23 cellular contexts compared by ENCODE assay signal in the genomic region with DNA sequence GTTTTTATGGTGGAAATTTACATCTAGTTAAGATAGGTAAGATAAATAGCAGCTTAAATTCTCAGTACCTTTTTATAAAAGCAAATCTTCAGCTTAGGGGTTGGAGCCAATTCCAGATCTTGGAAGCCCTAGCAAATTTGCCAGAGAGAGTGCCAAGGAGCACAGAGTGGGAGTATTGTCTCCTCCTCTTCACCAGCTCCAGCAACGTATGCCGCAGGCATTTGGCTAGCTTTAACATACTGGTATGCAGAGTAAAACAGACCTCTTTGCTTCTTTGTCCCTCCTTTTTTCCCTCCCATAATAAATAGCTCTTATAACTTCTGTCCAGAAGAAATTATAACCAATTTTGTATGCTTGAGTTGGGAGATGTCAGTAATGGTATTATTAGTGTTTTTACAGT.
DNase-seq lines count a peak whose midpoint lies in the region; ATAC-seq and TF ChIP-seq lines count a peak whose summit lies in the region.
"Had no signal": no experiment of that assay in that cellular context is flagged by ENCODE, and none has a peak within 500 bp of the region (broad histone marks: within the 10 kb centered on the region; RNA-seq: fewer than 3 reads in every experiment).

No MANE protein-coding gene starts in this region.

- H3K27me3 ChIP-seq in GM23338 (ENCODE audit: insufficient read depth) (no peaks in the 10 kb centered on the region), dorsolateral prefrontal cortex (no peaks in the 10 kb centered on the region), prostate gland (replicated peaks; ENCODE audit: insufficient read depth) (no peaks in the 10 kb centered on the region), stomach (no peaks in the 10 kb centered on the region)
- H3K27me3 ChIP-seq: adrenal gland, BLaER1, neural progenitor cell, right lobe of liver, tibial nerve had no signal

- H3K4me1 Mint-ChIP-seq in GM23338, result peaks cover 14% of the 10 kb centered on the region

- H3K4me3 ChIP-seq in GM23338 (no peak overlapping the region), dorsolateral prefrontal cortex (peak overlapping the region in 1 of 59 donors; percentile 3), prostate gland (no peak overlapping the region), stomach (no peak overlapping the region)
- H3K4me3 ChIP-seq: adrenal gland, BLaER1, neural progenitor cell, right lobe of liver, tibial nerve had no signal

- no peak overlapping the region for H3K4me3 Mint-ChIP-seq in GM23338
- H3K4me3 Mint-ChIP-seq: activated CD4-positive, alpha-beta memory T cell treated with anti-CD3 and anti-CD28 coated beads, Interleukin-2, amount 10 ng/mL, durations not matched to agents 7 days and 5 days; activated naive CD4-positive, alpha-beta T cell treated with anti-CD3 and anti-CD28 coated beads for 36 hours; immature natural killer cell; neural progenitor cell had no signal

- H4K20me1 ChIP-seq in GM23338 (replicated peaks; ENCODE audit: insufficient read depth), result no peaks in the 10 kb centered on the region
- H4K20me1 ChIP-seq: BLaER1 had no signal

- H3K36me3 ChIP-seq in GM23338 (ENCODE audit: insufficient read depth) (no peaks in the 10 kb centered on the region), prostate gland (no peaks in the 10 kb centered on the region), stomach (no peaks in the 10 kb centered on the region)
- H3K36me3 ChIP-seq: adrenal gland, BLaER1, neural progenitor cell, right lobe of liver, tibial nerve had no signal

- no peak for TF ChIP-seq EP300 in stomach (IDR thresholded peaks at IDR 0.05)

- DNase-seq in GM23338 (ENCODE audit: low spot score), result no peak
- DNase-seq in dorsolateral prefrontal cortex, result peak in 8 of 10 donors; percentile 24 to 70 (median 54)
- DNase-seq in prostate gland (ENCODE audit: low spot score), result peak; percentile 73
- no peak for DNase-seq in germinal center (ENCODE audit: low spot score)
- DNase-seq in stomach, result no peak
- DNase-seq: activated CD4-positive, alpha-beta memory T cell treated with anti-CD3 and anti-CD28 coated beads, Interleukin-2, amount 10 ng/mL, durations not matched to agents 7 days and 5 days; activated CD8-positive, alpha-beta memory T cell treated with anti-CD3 and anti-CD28 coated beads, Interleukin-2, amount 50 U/mL, for 4 hours; activated naive CD4-positive, alpha-beta T cell treated with anti-CD3 and anti-CD28 coated beads for 36 hours; adrenal gland; effector CD8-positive, alpha-beta T cell; immature natural killer cell; mesenchymal stem cell; NCI-H1436 treated with DMSO at 0.1 percent for 48 hours; OCI-M1; right lobe of liver; SK-N-SH had no signal

- no peak for TF ChIP-seq CTCF in GM23338 (conservative IDR thresholded peaks at IDR 0.05; ENCODE audit: low read depth in 2 of 2)
- no peak for TF ChIP-seq CTCF in VCaP (conservative IDR thresholded peaks at IDR 0.05)
- no peak for TF ChIP-seq CTCF in dorsolateral prefrontal cortex (IDR thresholded peaks at IDR 0.05 in 54 of 56, conservative IDR thresholded peaks at IDR 0.05 in 2 of 56; ENCODE audit: low read depth in 1 of 56, partially characterized antibody in 56 of 56)
- no peak for TF ChIP-seq CTCF in prostate gland (IDR thresholded peaks at IDR 0.05)
- TF ChIP-seq CTCF in stomach (IDR thresholded peaks at IDR 0.05), result no peak

- H3K36me3 Mint-ChIP-seq in GM23338 (ENCODE audit: low read depth), result no peaks in the 10 kb centered on the region
- H3K36me3 Mint-ChIP-seq: immature natural killer cell, neural progenitor cell had no signal

- no peaks in the 10 kb centered on the region for H3K79me2 ChIP-seq in GM23338 (replicated peaks; ENCODE audit: insufficient read depth)

- H3K27ac Mint-ChIP-seq in GM23338, result no peak overlapping the region
- H3K27ac Mint-ChIP-seq: activated CD4-positive, alpha-beta memory T cell treated with anti-CD3 and anti-CD28 coated beads, Interleukin-2, amount 10 ng/mL, durations not matched to agents 7 days and 5 days; activated naive CD4-positive, alpha-beta T cell treated with anti-CD3 and anti-CD28 coated beads for 36 hours; immature natural killer cell; neural progenitor cell had no signal

- H3F3A ChIP-seq in GM23338 (replicated peaks; ENCODE audit: low read depth), result no peaks in the 10 kb centered on the region

- 0 out of 2 replicates have a peak overlapping the region, but pooled peaks have one; percentile 0 for H2AFZ ChIP-seq in GM23338
- H2AFZ ChIP-seq: neural progenitor cell had no signal

- peaks cover 3% of the 10 kb centered on the region for H3K27me3 Mint-ChIP-seq in GM23338 (ENCODE audit: insufficient read depth, low read depth, poor library complexity)

- TF ChIP-seq POLR2A in prostate gland (IDR thresholded peaks at IDR 0.05) (no peak), stomach (IDR thresholded peaks at IDR 0.05) (no peak)

- 41% methylated on average over 2 of the region's 2 CpGs for WGBS in prostate gland
- WGBS in stomach, 5 donors, result 29 to 93% (median 41%) methylated on average over 2 of the region's 2 CpGs

- H3K4me2 ChIP-seq in GM23338, result no peak overlapping the region
- H3K4me2 ChIP-seq: BLaER1, neural progenitor cell, SK-N-SH had no signal

- peaks cover 11% of the 10 kb centered on the region; the same call in 1 of the 2 replicates for H3K4me1 ChIP-seq in GM23338 (ENCODE audit: insufficient read depth)
- H3K4me1 ChIP-seq in prostate gland (replicated peaks), result no peaks in the 10 kb centered on the region
- H3K4me1 ChIP-seq in stomach, result peaks cover 0 to 4% (median 0%) of the 10 kb centered on the region in 4 donors
- H3K4me1 ChIP-seq: adrenal gland, BLaER1, right lobe of liver, tibial nerve had no signal

- H3K9me3 ChIP-seq in prostate gland, result no peaks in the 10 kb centered on the region
- H3K9me3 ChIP-seq in stomach, result no peaks in the 10 kb centered on the region
- H3K9me3 ChIP-seq: adrenal gland, BLaER1, right lobe of liver, SK-N-SH, tibial nerve had no signal

- H3K9me2 ChIP-seq in GM23338 (ENCODE audit: insufficient read depth), result no peaks in the 10 kb centered on the region
- H3K9me2 ChIP-seq: SK-N-SH had no signal

- H3K27ac ChIP-seq in GM23338 (ENCODE audit: low read depth) (no peak overlapping the region), VCaP (peak overlapping the region; percentile 54), dorsolateral prefrontal cortex (peak overlapping the region in 25 of 59 donors; percentile 1 to 75 (median 47)), prostate gland (peak overlapping the region; percentile 3 to 24), stomach (no peak overlapping the region)
- H3K27ac ChIP-seq: adrenal gland, BLaER1, epithelial cell of prostate, neural progenitor cell, right lobe of liver, tibial nerve had no signal

- ATAC-seq in GM23338 (peak; percentile 37; the same call in 1 of the 3 replicates), GM21723 (IDR thresholded peaks at IDR 0.05; ENCODE audit: unreplicated experiment) (no peak)
- ATAC-seq: HepG2 had no signal

- intact Hi-C loops in dorsolateral prefrontal cortex (cut with DNase I) (loop anchor here (5.0 to 10.0 kb wide), 3 partner anchors 77 to 140 kb away; a partner anchor contains a TSS), prostate gland (cut with DNase I) (no loop called here), stomach (cut with DNase I; ENCODE audit: low total_unique reads) (no loop called here)

- no peaks in the 10 kb centered on the region for H3K9me3 Mint-ChIP-seq in GM23338
- H3K9me3 Mint-ChIP-seq: activated CD4-positive, alpha-beta memory T cell treated with anti-CD3 and anti-CD28 coated beads, Interleukin-2, amount 10 ng/mL, durations not matched to agents 7 days and 5 days; activated naive CD4-positive, alpha-beta T cell treated with anti-CD3 and anti-CD28 coated beads for 36 hours; immature natural killer cell; neural progenitor cell had no signal

TF ChIP-seq in GM23338, 12 proteins besides CTCF, POLR2A, EP300 and RAD21 (continues in another document):
- TF ChIP-seq ZNF114 (CRISPR knock-in tag; IDR thresholded peaks at IDR 0.05) (no peak), EZH2 (IDR thresholded peaks at IDR 0.05; ENCODE audit: low read depth, unreplicated experiment) (no peak), EZH2phosphoT487 (IDR thresholded peaks at IDR 0.05; ENCODE audit: unreplicated experiment) (no peak), STAT1 (IDR thresholded peaks at IDR 0.05; ENCODE audit: unreplicated experiment) (no peak)
- TF ChIP-seq, protein P1, sequence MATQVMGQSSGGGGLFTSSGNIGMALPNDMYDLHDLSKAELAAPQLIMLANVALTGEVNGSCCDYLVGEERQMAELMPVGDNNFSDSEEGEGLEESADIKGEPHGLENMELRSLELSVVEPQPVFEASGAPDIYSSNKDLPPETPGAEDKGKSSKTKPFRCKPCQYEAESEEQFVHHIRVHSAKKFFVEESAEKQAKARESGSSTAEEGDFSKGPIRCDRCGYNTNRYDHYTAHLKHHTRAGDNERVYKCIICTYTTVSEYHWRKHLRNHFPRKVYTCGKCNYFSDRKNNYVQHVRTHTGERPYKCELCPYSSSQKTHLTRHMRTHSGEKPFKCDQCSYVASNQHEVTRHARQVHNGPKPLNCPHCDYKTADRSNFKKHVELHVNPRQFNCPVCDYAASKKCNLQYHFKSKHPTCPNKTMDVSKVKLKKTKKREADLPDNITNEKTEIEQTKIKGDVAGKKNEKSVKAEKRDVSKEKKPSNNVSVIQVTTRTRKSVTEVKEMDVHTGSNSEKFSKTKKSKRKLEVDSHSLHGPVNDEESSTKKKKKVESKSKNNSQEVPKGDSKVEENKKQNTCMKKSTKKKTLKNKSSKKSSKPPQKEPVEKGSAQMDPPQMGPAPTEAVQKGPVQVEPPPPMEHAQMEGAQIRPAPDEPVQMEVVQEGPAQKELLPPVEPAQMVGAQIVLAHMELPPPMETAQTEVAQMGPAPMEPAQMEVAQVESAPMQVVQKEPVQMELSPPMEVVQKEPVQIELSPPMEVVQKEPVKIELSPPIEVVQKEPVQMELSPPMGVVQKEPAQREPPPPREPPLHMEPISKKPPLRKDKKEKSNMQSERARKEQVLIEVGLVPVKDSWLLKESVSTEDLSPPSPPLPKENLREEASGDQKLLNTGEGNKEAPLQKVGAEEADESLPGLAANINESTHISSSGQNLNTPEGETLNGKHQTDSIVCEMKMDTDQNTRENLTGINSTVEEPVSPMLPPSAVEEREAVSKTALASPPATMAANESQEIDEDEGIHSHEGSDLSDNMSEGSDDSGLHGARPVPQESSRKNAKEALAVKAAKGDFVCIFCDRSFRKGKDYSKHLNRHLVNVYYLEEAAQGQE (IDR thresholded peaks at IDR 0.05; ENCODE audit: unreplicated experiment), result no peak

Comparison
In these comparisons a context has a peak if more than half of its experiments do, and no peak if none do; other contexts are left out.
1. DNase-seq: peak in dorsolateral prefrontal cortex (8 of 10) and prostate gland (single experiment); none in GM23338 (single experiment), germinal center (single experiment) and stomach (single experiment).
2. H3K27ac ChIP-seq: peak in VCaP (single experiment) and prostate gland (2 of 2); none in GM23338 (single experiment) and stomach (0 of 5).
3. intact Hi-C loops: an anchor here in dorsolateral prefrontal cortex (5.0 to 10.0 kb wide); none called in prostate gland and stomach.